11 cellular contexts compared by ENCODE assay signal in the genomic region with DNA sequence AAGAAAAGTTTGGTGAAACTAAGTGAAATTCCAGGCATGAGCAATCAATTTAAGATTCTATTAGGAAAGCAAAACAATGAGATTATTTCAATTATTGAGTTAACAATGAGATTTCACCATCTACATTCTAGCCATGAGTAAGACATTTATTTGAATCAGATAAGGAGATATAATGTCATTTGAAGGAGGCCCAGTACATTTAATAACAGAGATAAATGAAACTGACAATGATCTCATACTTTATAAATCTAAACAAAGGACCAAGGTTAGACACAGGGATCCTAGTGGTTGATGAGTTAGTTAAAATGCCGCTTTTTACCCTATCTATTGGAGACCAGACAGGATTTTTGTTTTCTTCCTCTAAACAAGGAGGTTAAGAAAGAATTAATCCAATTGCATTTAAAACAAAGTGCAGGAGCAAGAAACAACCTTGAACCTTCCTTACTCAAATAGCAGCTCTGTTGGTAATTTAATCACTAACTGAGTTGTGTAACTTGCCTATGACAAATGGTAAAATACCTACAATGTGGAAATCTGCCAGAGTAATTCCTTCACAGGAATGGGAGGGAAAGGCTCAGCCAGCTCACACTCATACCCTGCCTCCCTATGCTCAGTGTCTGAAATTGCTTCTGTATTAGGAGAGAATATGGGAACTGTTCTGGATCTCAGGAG.
DNase-seq lines count a peak whose midpoint lies in the region; ATAC-seq and TF ChIP-seq lines count a peak whose summit lies in the region.
"Had no signal": no experiment of that assay in that cellular context is flagged by ENCODE, and none has a peak within 500 bp of the region (broad histone marks: within the 10 kb centered on the region; RNA-seq: fewer than 3 reads in every experiment).

No MANE protein-coding gene starts in this region.

- no peaks in the 10 kb centered on the region for H4K20me1 ChIP-seq in HCT116 (ENCODE audit: insufficient read depth)

- H3K9me2 ChIP-seq in HCT116 (ENCODE audit: insufficient read depth): peaks cover 3% of the 10 kb centered on the region; the same call in 1 of the 2 replicates

- TF ChIP-seq CTCF in HCT116 (IDR thresholded peaks at IDR 0.05 in 2 of 3, conservative IDR thresholded peaks at IDR 0.05 in 1 of 3; ENCODE audit: borderline replicate concordance in 1 of 3, insufficient read depth in 1 of 3, low read depth in 2 of 3, low read length in 2 of 3): no peak

- no peak for DNase-seq in HCT116 (ENCODE audit: low read depth, low spot score)
- DNase-seq in astrocyte of the hippocampus (ENCODE audit: low read depth, low spot score): peak; percentile 86
- peak; percentile 41 for DNase-seq in hepatic stellate cell (ENCODE audit: low spot score)
- DNase-seq in DMS114 treated with DMSO at 0.1 percent for 48 hours (lab: John Stamatoyannopoulos, UW; ENCODE audit: unreplicated experiment): no peak
- no peak for DNase-seq in NCI-H1436 treated with DMSO at 0.1 percent for 48 hours (lab: John Stamatoyannopoulos, UW)
- DNase-seq in activated effector memory CD4-positive, alpha-beta T cell treated with anti-CD3 and anti-CD28 coated beads, Interleukin-2, amount 50 U/mL, for 16 hours: no peak
- DNase-seq: activated CD8-positive, alpha-beta memory T cell treated with anti-CD3 and anti-CD28 coated beads, Interleukin-2, amount 50 U/mL, for 48 hours; KG1; RPMI8226 had no signal

- intact Hi-C loops in HCT116 (cut with micrococcal nuclease): no loop called here

- TF ChIP-seq POLR2A in HCT116 (IDR thresholded peaks at IDR 0.05; ENCODE audit: borderline replicate concordance, extremely low read depth, insufficient read depth, insufficient read length): no peak

- no peaks in the 10 kb centered on the region for H3K79me2 ChIP-seq in HCT116 (ENCODE audit: insufficient read depth, low read length)

- CTCF ChIA-PET in HCT116 (lab: Charles Lee): no interaction called here

- peak; percentile 32; the same call in 1 of the 2 replicates for ATAC-seq in HCT116
- no peak for ATAC-seq in GM21576 (IDR thresholded peaks at IDR 0.05; ENCODE audit: unreplicated experiment)

- RAD21 ChIA-PET in HCT116 (lab: Charles Lee; ENCODE audit: low non-redundant PET in 1 of 2, low total read pairs in 2 of 2, uncharacterized antibody in 2 of 2, unreplicated experiment in 2 of 2): no interaction called here

- no peak overlapping the region for H2AFZ ChIP-seq in HCT116 (ENCODE audit: low read depth, low read length, poor library complexity, severe bottlenecking)

- H3K27ac ChIP-seq in HCT116 (ENCODE audit: low read depth, low read length) (no peak overlapping the region), skeletal muscle tissue (ENCODE audit: low read depth, low read length) (peak overlapping the region; percentile 50)

- TF ChIP-seq RAD21 in HCT116 (IDR thresholded peaks at IDR 0.05; ENCODE audit: low read depth): 0 out of 2 replicates have a peak, but pooled peaks have one; percentile 21

- H3K27me3 ChIP-seq in HCT116 (ENCODE audit: insufficient read depth, low read length) (no peaks in the 10 kb centered on the region), skeletal muscle tissue (ENCODE audit: control insufficient read depth in 3 of 3, insufficient read depth in 3 of 3, low read length in 3 of 3) (no peaks in the 10 kb centered on the region)

- no peak overlapping the region for H3K4me2 ChIP-seq in HCT116 (ENCODE audit: low read length)

- no peaks in the 10 kb centered on the region for H3K36me3 ChIP-seq in HCT116 (ENCODE audit: control insufficient read depth in 1 of 2, insufficient read depth in 2 of 2, low read length in 2 of 2)
- no peaks in the 10 kb centered on the region for H3K36me3 ChIP-seq in skeletal muscle tissue (ENCODE audit: control insufficient read depth in 3 of 3, insufficient read depth in 3 of 3, low read length in 3 of 3)

- no peak overlapping the region for H3K9ac ChIP-seq in HCT116 (ENCODE audit: low read length)
- H3K9ac ChIP-seq in skeletal muscle tissue (ENCODE audit: low read depth in 1 of 3, low read length in 3 of 3): peak overlapping the region in 2 of 3 donors; percentile 41 to 57

- no peaks in the 10 kb centered on the region for H3K9me3 ChIP-seq in HCT116 (ENCODE audit: control insufficient read depth in 1 of 2, insufficient read depth in 1 of 2, low read depth in 1 of 2, low read length in 2 of 2)
- H3K9me3 ChIP-seq in skeletal muscle tissue (ENCODE audit: control insufficient read depth in 3 of 3, low read length in 3 of 3): no peaks in the 10 kb centered on the region

- H3K4me1 ChIP-seq in HCT116 (ENCODE audit: control insufficient read depth in 1 of 2, insufficient read depth in 2 of 2, low read length in 2 of 2) (no peaks in the 10 kb centered on the region; a peak in 1 of 4 replicates), skeletal muscle tissue (ENCODE audit: control insufficient read depth in 3 of 3, insufficient read depth in 3 of 3, low read length in 3 of 3) (peaks cover 14 to 17% (median 16%) of the 10 kb centered on the region in 3 donors)

- BruUV-seq in HCT116 (replicated peaks; lab: Mats Ljungman, UMichigan): no TSS peak

- POLR2A ChIA-PET in HCT116 (lab: Charles Lee): no interaction called here

- no peak overlapping the region for H3K4me3 ChIP-seq in HCT116 (replicated peaks in 1 of 2; ENCODE audit: low read depth in 1 of 2, low read length in 2 of 2)
- peak overlapping the region in 1 of 3 donors; percentile 11 for H3K4me3 ChIP-seq in skeletal muscle tissue (ENCODE audit: low read length in 3 of 3)

TF ChIP-seq in HCT116, 20 proteins besides CTCF, POLR2A, EP300 and RAD21:
- no peak for TF ChIP-seq SP1 (IDR thresholded peaks at IDR 0.05; ENCODE audit: low read depth)
- TF ChIP-seq EZH2 (IDR thresholded peaks at IDR 0.05): no peak
- TF ChIP-seq FOSL1 (IDR thresholded peaks at IDR 0.05; ENCODE audit: low read depth): no peak
- TF ChIP-seq CEBPB (IDR thresholded peaks at IDR 0.05; ENCODE audit: low read depth): 0 out of 2 replicates have a peak, but pooled peaks have one; percentile 27
- no peak for TF ChIP-seq TCF7L2 (IDR thresholded peaks at IDR 0.05; ENCODE audit: borderline replicate concordance, extremely low read depth, insufficient read depth, insufficient read length)
- no peak for TF ChIP-seq ATF3 (IDR thresholded peaks at IDR 0.05)
- no peak for TF ChIP-seq EZH2phosphoT487 (IDR thresholded peaks at IDR 0.05; ENCODE audit: borderline replicate concordance)
- no peak for TF ChIP-seq YY1 (IDR thresholded peaks at IDR 0.05; ENCODE audit: extremely low read depth, insufficient replicate concordance, low read depth, low read length)

Comparison
In these comparisons a context has a peak if more than half of its experiments do, and no peak if none do; other contexts are left out.
1. DNase-seq: peak in astrocyte of the hippocampus (single experiment) and hepatic stellate cell (single experiment); none in HCT116 (single experiment), DMS114 treated with DMSO at 0.1 percent for 48 hours (single experiment), NCI-H1436 treated with DMSO at 0.1 percent for 48 hours (single experiment) and activated effector memory CD4-positive, alpha-beta T cell treated with anti-CD3 and anti-CD28 coated beads, Interleukin-2, amount 50 U/mL, for 16 hours (single experiment).